ENCODE assay signal across 1 cellular context in the genomic region with DNA sequence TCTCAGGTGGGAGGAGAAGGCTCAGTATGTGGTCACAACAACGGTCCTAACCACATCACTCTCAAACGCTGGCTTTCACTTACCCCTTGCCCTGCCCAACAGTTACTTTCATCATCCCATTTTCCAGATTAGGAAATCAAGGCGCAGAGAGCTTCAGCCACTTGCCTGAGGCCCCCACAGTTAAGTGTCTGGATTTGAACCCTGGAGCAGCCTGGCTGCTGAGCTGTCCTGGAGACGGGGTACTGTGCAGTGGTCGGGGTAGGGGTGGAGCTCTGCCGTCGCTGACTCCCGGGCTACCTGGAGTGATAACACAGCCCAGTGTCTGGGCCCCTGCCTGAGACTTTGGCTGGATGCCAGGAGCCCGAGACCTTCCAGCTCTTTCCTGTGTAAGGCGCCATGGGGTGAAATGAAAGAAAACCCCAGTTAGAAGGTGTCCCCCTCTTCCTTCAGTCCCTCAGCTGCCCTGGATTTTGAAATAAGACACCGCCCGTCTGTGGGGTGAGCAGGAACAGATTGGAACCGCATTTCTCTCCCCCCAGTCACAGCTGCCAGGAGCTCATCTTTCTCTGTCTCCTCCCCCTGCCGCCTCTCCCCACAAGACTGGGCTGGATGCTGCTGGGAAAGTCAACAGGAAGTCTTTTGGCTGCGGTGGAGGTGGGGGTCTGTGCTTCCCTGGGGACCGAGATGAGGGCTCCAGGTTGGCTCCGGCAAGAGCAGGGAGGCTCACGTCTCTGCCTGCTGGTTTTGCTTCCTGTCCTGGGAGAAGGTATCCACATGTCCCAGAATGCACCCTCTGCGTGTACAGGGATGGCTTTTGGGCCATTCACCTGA.
TF ChIP-seq lines count a peak whose summit lies in the region.

No MANE protein-coding gene starts in this region.

TF ChIP-seq in K562, 482 proteins besides CTCF, POLR2A, EP300 and RAD21 (continued from another document and continues in another):
- TF ChIP-seq, protein P1, sequence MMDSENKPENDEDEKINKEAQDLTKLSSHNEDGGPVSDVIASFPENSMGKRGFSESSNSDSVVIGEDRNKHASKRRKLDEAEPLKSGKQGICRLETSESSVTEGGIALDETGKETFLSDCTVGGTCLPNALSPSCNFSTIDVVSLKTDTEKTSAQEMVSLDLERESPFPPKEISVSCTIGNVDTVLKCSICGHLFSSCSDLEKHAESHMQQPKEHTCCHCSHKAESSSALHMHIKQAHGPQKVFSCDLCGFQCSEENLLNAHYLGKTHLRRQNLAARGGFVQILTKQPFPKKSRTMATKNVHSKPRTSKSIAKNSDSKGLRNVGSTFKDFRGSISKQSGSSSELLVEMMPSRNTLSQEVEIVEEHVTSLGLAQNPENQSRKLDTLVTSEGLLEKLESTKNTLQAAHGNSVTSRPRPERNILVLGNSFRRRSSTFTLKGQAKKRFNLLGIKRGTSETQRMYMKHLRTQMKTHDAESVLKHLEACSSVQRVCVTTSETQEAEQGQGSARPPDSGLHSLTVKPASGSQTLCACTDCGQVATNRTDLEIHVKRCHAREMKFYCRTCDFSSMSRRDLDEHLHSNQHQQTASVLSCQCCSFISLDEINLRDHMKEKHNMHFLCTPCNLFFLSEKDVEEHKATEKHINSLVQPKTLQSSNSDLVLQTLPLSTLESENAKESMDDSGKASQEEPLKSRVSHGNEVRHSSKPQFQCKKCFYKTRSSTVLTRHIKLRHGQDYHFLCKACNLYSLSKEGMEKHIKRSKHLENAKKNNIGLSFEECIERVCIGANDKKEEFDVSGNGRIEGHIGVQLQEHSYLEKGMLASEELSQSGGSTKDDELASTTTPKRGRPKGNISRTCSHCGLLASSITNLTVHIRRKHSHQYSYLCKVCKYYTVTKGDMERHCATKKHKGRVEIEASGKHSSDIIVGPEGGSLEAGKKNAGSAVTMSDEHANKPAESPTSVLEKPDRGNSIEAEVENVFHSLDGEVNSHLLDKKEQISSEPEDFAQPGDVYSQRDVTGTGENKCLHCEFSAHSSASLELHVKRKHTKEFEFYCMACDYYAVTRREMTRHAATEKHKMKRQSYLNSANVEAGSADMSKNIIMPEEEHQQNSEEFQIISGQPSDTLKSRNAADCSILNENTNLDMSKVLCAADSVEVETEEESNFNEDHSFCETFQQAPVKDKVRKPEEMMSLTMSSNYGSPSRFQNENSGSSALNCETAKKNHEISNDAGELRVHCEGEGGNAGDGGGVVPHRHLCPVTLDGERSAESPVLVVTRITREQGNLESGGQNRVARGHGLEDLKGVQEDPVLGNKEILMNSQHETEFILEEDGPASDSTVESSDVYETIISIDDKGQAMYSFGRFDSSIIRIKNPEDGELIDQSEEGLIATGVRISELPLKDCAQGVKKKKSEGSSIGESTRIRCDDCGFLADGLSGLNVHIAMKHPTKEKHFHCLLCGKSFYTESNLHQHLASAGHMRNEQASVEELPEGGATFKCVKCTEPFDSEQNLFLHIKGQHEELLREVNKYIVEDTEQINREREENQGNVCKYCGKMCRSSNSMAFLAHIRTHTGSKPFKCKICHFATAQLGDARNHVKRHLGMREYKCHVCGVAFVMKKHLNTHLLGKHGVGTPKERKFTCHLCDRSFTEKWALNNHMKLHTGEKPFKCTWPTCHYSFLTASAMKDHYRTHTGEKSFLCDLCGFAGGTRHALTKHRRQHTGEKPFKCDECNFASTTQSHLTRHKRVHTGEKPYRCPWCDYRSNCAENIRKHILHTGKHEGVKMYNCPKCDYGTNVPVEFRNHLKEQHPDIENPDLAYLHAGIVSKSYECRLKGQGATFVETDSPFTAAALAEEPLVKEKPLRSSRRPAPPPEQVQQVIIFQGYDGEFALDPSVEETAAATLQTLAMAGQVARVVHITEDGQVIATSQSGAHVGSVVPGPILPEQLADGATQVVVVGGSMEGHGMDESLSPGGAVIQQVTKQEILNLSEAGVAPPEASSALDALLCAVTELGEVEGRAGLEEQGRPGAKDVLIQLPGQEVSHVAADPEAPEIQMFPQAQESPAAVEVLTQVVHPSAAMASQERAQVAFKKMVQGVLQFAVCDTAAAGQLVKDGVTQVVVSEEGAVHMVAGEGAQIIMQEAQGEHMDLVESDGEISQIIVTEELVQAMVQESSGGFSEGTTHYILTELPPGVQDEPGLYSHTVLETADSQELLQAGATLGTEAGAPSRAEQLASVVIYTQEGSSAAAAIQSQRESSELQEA (IDR thresholded peaks at IDR 0.05; ENCODE audit: low read depth): no peak
- TF ChIP-seq ZKSCAN1 (IDR thresholded peaks at IDR 0.05; ENCODE audit: low read depth, low read length) (no peak), SETDB1 (IDR thresholded peaks at IDR 0.05; ENCODE audit: low read length) (no peak), NONO (IDR thresholded peaks at IDR 0.05; ENCODE audit: low read depth in 2 of 2, low read length in 1 of 2) (no peak), ZNF324 (CRISPR knock-in tag; IDR thresholded peaks at IDR 0.05) (no peak), PTBP1 (IDR thresholded peaks at IDR 0.05; ENCODE audit: low read depth, low read length) (no peak), GATA2 (CRISPR knock-in tag; IDR thresholded peaks at IDR 0.05) (no peak), ZNF699 (CRISPR knock-in tag; IDR thresholded peaks at IDR 0.05; ENCODE audit: insufficient replicate concordance) (no peak), IRF9 (tag; IDR thresholded peaks at IDR 0.05) (no peak), FOS (IDR thresholded peaks at IDR 0.05; ENCODE audit: extremely low read depth, insufficient read length) (no peak), ERF (CRISPR knock-in tag; IDR thresholded peaks at IDR 0.05) (no peak), CAMTA2 (CRISPR knock-in tag; conservative IDR thresholded peaks at IDR 0.05) (no peak), ZNF12 (CRISPR knock-in tag; IDR thresholded peaks at IDR 0.05) (no peak), ZNF253 (CRISPR knock-in tag; conservative IDR thresholded peaks at IDR 0.05) (no peak), ELF1 (tag; IDR thresholded peaks at IDR 0.05) (no peak), ZNF263 (CRISPR knock-in tag; IDR thresholded peaks at IDR 0.05; ENCODE audit: borderline replicate concordance) (no peak)
- TF ChIP-seq, protein P2, sequence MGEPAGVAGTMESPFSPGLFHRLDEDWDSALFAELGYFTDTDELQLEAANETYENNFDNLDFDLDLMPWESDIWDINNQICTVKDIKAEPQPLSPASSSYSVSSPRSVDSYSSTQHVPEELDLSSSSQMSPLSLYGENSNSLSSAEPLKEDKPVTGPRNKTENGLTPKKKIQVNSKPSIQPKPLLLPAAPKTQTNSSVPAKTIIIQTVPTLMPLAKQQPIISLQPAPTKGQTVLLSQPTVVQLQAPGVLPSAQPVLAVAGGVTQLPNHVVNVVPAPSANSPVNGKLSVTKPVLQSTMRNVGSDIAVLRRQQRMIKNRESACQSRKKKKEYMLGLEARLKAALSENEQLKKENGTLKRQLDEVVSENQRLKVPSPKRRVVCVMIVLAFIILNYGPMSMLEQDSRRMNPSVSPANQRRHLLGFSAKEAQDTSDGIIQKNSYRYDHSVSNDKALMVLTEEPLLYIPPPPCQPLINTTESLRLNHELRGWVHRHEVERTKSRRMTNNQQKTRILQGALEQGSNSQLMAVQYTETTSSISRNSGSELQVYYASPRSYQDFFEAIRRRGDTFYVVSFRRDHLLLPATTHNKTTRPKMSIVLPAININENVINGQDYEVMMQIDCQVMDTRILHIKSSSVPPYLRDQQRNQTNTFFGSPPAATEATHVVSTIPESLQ (CRISPR knock-in tag; IDR thresholded peaks at IDR 0.05): no peak
- TF ChIP-seq, protein P3, sequence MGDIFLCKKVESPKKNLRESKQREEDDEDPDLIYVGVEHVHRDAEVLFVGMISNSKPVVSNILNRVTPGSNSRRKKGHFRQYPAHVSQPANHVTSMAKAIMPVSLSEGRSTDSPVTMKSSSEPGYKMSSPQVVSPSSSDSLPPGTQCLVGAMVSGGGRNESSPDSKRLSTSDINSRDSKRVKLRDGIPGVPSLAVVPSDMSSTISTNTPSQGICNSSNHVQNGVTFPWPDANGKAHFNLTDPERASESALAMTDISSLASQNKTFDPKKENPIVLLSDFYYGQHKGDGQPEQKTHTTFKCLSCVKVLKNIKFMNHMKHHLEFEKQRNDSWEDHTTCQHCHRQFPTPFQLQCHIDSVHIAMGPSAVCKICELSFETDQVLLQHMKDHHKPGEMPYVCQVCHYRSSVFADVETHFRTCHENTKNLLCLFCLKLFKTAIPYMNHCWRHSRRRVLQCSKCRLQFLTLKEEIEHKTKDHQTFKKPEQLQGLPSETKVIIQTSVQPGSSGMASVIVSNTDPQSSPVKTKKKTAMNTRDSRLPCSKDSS (IDR thresholded peaks at IDR 0.05; ENCODE audit: low read depth, partially characterized antibody): no peak
- TF ChIP-seq, protein P4, sequence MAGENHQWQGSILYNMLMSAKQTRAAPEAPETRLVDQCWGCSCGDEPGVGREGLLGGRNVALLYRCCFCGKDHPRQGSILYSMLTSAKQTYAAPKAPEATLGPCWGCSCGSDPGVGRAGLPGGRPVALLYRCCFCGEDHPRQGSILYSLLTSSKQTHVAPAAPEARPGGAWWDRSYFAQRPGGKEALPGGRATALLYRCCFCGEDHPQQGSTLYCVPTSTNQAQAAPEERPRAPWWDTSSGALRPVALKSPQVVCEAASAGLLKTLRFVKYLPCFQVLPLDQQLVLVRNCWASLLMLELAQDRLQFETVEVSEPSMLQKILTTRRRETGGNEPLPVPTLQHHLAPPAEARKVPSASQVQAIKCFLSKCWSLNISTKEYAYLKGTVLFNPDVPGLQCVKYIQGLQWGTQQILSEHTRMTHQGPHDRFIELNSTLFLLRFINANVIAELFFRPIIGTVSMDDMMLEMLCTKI (IDR thresholded peaks at IDR 0.05; ENCODE audit: partially characterized antibody): no peak
- TF ChIP-seq, protein P5, sequence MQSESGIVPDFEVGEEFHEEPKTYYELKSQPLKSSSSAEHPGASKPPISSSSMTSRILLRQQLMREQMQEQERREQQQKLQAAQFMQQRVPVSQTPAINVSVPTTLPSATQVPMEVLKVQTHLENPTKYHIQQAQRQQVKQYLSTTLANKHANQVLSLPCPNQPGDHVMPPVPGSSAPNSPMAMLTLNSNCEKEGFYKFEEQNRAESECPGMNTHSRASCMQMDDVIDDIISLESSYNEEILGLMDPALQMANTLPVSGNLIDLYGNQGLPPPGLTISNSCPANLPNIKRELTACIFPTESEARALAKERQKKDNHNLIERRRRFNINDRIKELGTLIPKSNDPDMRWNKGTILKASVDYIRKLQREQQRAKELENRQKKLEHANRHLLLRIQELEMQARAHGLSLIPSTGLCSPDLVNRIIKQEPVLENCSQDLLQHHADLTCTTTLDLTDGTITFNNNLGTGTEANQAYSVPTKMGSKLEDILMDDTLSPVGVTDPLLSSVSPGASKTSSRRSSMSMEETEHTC (IDR thresholded peaks at IDR 0.05): no peak
- TF ChIP-seq, protein P6, sequence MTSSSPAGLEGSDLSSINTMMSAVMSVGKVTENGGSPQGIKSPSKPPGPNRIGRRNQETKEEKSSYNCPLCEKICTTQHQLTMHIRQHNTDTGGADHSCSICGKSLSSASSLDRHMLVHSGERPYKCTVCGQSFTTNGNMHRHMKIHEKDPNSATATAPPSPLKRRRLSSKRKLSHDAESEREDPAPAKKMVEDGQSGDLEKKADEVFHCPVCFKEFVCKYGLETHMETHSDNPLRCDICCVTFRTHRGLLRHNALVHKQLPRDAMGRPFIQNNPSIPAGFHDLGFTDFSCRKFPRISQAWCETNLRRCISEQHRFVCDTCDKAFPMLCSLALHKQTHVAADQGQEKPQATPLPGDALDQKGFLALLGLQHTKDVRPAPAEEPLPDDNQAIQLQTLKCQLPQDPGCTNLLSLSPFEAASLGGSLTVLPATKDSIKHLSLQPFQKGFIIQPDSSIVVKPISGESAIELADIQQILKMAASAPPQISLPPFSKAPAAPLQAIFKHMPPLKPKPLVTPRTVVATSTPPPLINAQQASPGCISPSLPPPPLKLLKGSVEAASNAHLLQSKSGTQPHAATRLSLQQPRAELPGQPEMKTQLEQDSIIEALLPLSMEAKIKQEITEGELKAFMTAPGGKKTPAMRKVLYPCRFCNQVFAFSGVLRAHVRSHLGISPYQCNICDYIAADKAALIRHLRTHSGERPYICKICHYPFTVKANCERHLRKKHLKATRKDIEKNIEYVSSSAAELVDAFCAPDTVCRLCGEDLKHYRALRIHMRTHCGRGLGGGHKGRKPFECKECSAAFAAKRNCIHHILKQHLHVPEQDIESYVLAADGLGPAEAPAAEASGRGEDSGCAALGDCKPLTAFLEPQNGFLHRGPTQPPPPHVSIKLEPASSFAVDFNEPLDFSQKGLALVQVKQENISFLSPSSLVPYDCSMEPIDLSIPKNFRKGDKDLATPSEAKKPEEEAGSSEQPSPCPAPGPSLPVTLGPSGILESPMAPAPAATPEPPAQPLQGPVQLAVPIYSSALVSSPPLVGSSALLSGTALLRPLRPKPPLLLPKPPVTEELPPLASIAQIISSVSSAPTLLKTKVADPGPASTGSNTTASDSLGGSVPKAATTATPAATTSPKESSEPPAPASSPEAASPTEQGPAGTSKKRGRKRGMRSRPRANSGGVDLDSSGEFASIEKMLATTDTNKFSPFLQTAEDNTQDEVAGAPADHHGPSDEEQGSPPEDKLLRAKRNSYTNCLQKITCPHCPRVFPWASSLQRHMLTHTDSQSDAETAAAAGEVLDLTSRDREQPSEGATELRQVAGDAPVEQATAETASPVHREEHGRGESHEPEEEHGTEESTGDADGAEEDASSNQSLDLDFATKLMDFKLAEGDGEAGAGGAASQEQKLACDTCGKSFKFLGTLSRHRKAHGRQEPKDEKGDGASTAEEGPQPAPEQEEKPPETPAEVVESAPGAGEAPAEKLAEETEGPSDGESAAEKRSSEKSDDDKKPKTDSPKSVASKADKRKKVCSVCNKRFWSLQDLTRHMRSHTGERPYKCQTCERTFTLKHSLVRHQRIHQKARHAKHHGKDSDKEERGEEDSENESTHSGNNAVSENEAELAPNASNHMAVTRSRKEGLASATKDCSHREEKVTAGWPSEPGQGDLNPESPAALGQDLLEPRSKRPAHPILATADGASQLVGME (CRISPR knock-in tag; IDR thresholded peaks at IDR 0.05): no peak
- TF ChIP-seq, protein P7, sequence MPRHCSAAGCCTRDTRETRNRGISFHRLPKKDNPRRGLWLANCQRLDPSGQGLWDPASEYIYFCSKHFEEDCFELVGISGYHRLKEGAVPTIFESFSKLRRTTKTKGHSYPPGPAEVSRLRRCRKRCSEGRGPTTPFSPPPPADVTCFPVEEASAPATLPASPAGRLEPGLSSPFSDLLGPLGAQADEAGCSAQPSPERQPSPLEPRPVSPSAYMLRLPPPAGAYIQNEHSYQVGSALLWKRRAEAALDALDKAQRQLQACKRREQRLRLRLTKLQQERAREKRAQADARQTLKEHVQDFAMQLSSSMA (CRISPR knock-in tag; IDR thresholded peaks at IDR 0.05): no peak; the same call in 1 of the 2 replicates
